In genomic region chr5:172768573-172769323, GRCh38 we compare ENCODE assay signal across 7 cellular contexts. TPM values are rescaled to one million over a fixed set of nuclear protein-coding genes. Genes with fewer than 3 reads are reported as not detected.
DNase-seq lines count a peak whose midpoint lies in the region; FAIRE-seq and TF ChIP-seq lines count a peak whose summit lies in the region.

No MANE protein-coding gene starts in this region.

- peaks cover 4% of the 10 kb centered on the region for H3K36me3 ChIP-seq in kidney epithelial cell (ENCODE audit: control insufficient read depth, insufficient read depth, low read length)

- no peak for DNase-seq in LNCaP clone FGC (ENCODE audit: low read depth)
- peak; percentile 73 for DNase-seq in astrocyte of the spinal cord (ENCODE audit: low read depth, low spot score)
- no peak for DNase-seq in kidney epithelial cell (ENCODE audit: low read depth)
- DNase-seq in substantia nigra (lab: John Stamatoyannopoulos, UW), result peak in 3 of 49 donors; percentile 26 to 43 (median 33)
- DNase-seq in D721Med (ENCODE audit: insufficient read length, low spot score), result no peak
- DNase-seq in DMS153 treated with DMSO at 0.1 percent for 48 hours (lab: John Stamatoyannopoulos, UW; ENCODE audit: unreplicated experiment), result no peak
- no peak for DNase-seq in COLO829 (ENCODE audit: low spot score)

- no peak for TF ChIP-seq CTCF in LNCaP clone FGC (IDR thresholded peaks at IDR 0.05; ENCODE audit: control insufficient read depth, extremely low read depth, insufficient read depth)
- no peak for TF ChIP-seq CTCF in astrocyte of the spinal cord (IDR thresholded peaks at IDR 0.05; ENCODE audit: low read depth, low read length)
- TF ChIP-seq CTCF in kidney epithelial cell (IDR thresholded peaks at IDR 0.05; ENCODE audit: insufficient read depth, low read length, poor library complexity, severe bottlenecking), result no peak
- TF ChIP-seq CTCF in D721Med (IDR thresholded peaks at IDR 0.05; ENCODE audit: insufficient read depth, missing control alignments), result no peak

- H3K27me3 ChIP-seq in kidney epithelial cell (ENCODE audit: control insufficient read depth, insufficient read depth, low read length), result no peaks in the 10 kb centered on the region

- no peak for FAIRE-seq in D721Med (lab: Jason Lieb, UNC)

- H3K27ac ChIP-seq in substantia nigra (ENCODE audit: low read depth, low read length, poor library complexity, severe bottlenecking), result peak overlapping the region; percentile 99

- H3K4me3 ChIP-seq in LNCaP clone FGC (ENCODE audit: low read depth, low read length) (peak overlapping the region; percentile 84), astrocyte of the spinal cord (ENCODE audit: low read depth, low read length) (peak overlapping the region; percentile 94), kidney epithelial cell (ENCODE audit: low read depth, low read length) (peak overlapping the region; percentile 90)

- in situ Hi-C loops in astrocyte of the spinal cord (cut with HindIII; ENCODE audit: low sequenced_read_pairs), result no loop called here

RNA-seq across cellular contexts. Expression of gene DUSP1, which starts 2.2 kb away (rescaled TPM):
- 227 and 286 TPM in 2 replicates for total RNA-seq in kidney epithelial cell
